19 cellular contexts compared by ENCODE assay signal in genomic region chrX:152896450-152896849, GRCh38. TPM values are rescaled to one million over a fixed set of nuclear protein-coding genes. Genes with fewer than 3 reads are reported as not detected.
DNase-seq lines count a peak whose midpoint lies in the region; ATAC-seq and TF ChIP-seq lines count a peak whose summit lies in the region.
"Had no signal": no experiment of that assay in that cellular context is flagged by ENCODE, and none has a peak within 500 bp of the region (broad histone marks: within the 10 kb centered on the region; RNA-seq: fewer than 3 reads in every experiment).

No MANE protein-coding gene starts in this region.

- in situ Hi-C loops in IMR-90 (cut with MboI; ENCODE audit: low sequenced_read_pairs): no loop called here
- in situ Hi-C loops in brain microvascular endothelial cell (cut with HindIII; ENCODE audit: low pct_ligation_motif_present, low sequenced_read_pairs): no loop called here

- DNase-seq in IMR-90: no peak
- DNase-seq in brain microvascular endothelial cell: peak; percentile 16
- no peak for DNase-seq in memory B cell (ENCODE audit: low spot score in 2 of 2)
- DNase-seq in posterior vena cava (ENCODE audit: low spot score): no peak
- DNase-seq in ecto neural progenitor cell (ENCODE audit: low spot score): no peak
- no peak for DNase-seq in activated naive CD8-positive, alpha-beta T cell treated with anti-CD3 and anti-CD28 coated beads for 36 hours
- DNase-seq: BE2C; foreskin melanocyte; GF-D8; NCI-H1930; NCI-H748 treated with DMSO at 0.1 percent for 48 hours; SHP77; stimulated activated naive CD4-positive, alpha-beta T cell treated with Interleukin-2 at 50 U/mL for 16 hours had no signal

- no peak overlapping the region for H2BK120ac ChIP-seq in IMR-90 (ENCODE audit: low read depth, low read length)

- H4K8ac ChIP-seq in IMR-90 (ENCODE audit: low read depth in 2 of 2, low read length in 2 of 2): no peak overlapping the region

- H3K14ac ChIP-seq in IMR-90 (replicated peaks; ENCODE audit: low read depth, low read length): no peak overlapping the region

- no peak overlapping the region for H3K4me3 ChIP-seq in BLaER1 treated with 17β-estradiol and CSF1 and Interleukin-3, amounts not matched to agents 10 nM and 100 nM
- H3K4me3 ChIP-seq in IMR-90 (ENCODE audit: insufficient read depth, low read depth, low read length) (no peak overlapping the region), brain microvascular endothelial cell (ENCODE audit: low read depth, low read length) (no peak overlapping the region)
- H3K4me3 ChIP-seq: colonic mucosa had no signal

- dilution Hi-C loops in IMR-90 (cut with HindIII; ENCODE audit: low sequenced_read_pairs, unreplicated experiment): no loop called here

- POLR2A ChIA-PET in IMR-90 (lab: Charles Lee; ENCODE audit: unreplicated experiment): no interaction called here

- no peaks in the 10 kb centered on the region for H3K79me1 ChIP-seq in IMR-90 (ENCODE audit: low read depth in 1 of 2, low read length in 2 of 2)

- no peak overlapping the region for H3K9ac ChIP-seq in BLaER1 treated with 17β-estradiol and CSF1 and Interleukin-3, amounts not matched to agents 10 nM and 100 nM
- no peak overlapping the region for H3K9ac ChIP-seq in IMR-90 (ENCODE audit: low read depth, low read length)

- BruUV-seq in IMR-90 (replicated peaks; lab: Mats Ljungman, UMichigan): no TSS peak

- peak overlapping the region; percentile 32 to 75 (median 59) for H3K4me2 ChIP-seq in BLaER1 treated with 17β-estradiol and CSF1 and Interleukin-3, amounts not matched to agents 10 nM and 100 nM
- H3K4me2 ChIP-seq in IMR-90 (ENCODE audit: low read depth, low read length): no peak overlapping the region

- no peak for TF ChIP-seq RAD21 in IMR-90 (IDR thresholded peaks at IDR 0.05; ENCODE audit: low read length)

- no peak overlapping the region for H2BK15ac ChIP-seq in IMR-90 (ENCODE audit: low read depth, low read length)

- no peak overlapping the region for H2AFZ ChIP-seq in IMR-90 (replicated peaks; ENCODE audit: low read length, poor library complexity)

- H4K5ac ChIP-seq in IMR-90 (ENCODE audit: low read depth, low read length): no peak overlapping the region

- peaks cover 0 to 50% (median 9%) of the 10 kb centered on the region in 11 experiments; a peak in 10 of 22 replicates for H4K20me1 ChIP-seq in BLaER1 treated with 17β-estradiol and CSF1 and Interleukin-3, amounts not matched to agents 10 nM and 100 nM
- no peaks in the 10 kb centered on the region for H4K20me1 ChIP-seq in IMR-90 (ENCODE audit: insufficient read depth, low read length)

- peak overlapping the region; percentile 11 for H3K4me3 Mint-ChIP-seq in memory B cell
- no peak overlapping the region for H3K4me3 Mint-ChIP-seq in activated naive CD8-positive, alpha-beta T cell treated with anti-CD3 and anti-CD28 coated beads for 36 hours

- no peaks in the 10 kb centered on the region for H3K9me3 Mint-ChIP-seq in memory B cell
- no peaks in the 10 kb centered on the region for H3K9me3 Mint-ChIP-seq in activated naive CD8-positive, alpha-beta T cell treated with anti-CD3 and anti-CD28 coated beads for 36 hours
- H3K9me3 Mint-ChIP-seq: activated naive CD4-positive, alpha-beta T cell treated with anti-CD3 and anti-CD28 coated beads, Interleukin-2, amount 50 U/mL, for 24 hours had no signal

- no peak overlapping the region for H3K4ac ChIP-seq in IMR-90 (ENCODE audit: low read depth, low read length)

- no peak overlapping the region for H3K56ac ChIP-seq in IMR-90 (ENCODE audit: extremely low read depth, insufficient read depth, low read length)

- CTCF ChIA-PET in IMR-90 (lab: Yijun Ruan, JAX): no interaction called here

- no peaks in the 10 kb centered on the region for H3K9me1 ChIP-seq in IMR-90 (ENCODE audit: insufficient read depth, low read length)

- no peaks in the 10 kb centered on the region for H3K9me3 ChIP-seq in BLaER1 treated with 17β-estradiol and CSF1 and Interleukin-3, amounts not matched to agents 10 nM and 100 nM (replicated peaks in 1 of 11)
- peaks cover 1% of the 10 kb centered on the region; the same call in 1 of the 2 replicates for H3K9me3 ChIP-seq in IMR-90 (ENCODE audit: control insufficient read depth, insufficient read depth, low read length)
- H3K9me3 ChIP-seq: BE2C, colonic mucosa had no signal

- no peak overlapping the region for H2AK5ac ChIP-seq in IMR-90 (ENCODE audit: low read depth, low read length)

- no peak overlapping the region for H4K91ac ChIP-seq in IMR-90 (ENCODE audit: insufficient read depth, low read depth, low read length)

- H3K4me1 Mint-ChIP-seq in memory B cell: no peaks in the 10 kb centered on the region
- H3K4me1 Mint-ChIP-seq in activated naive CD8-positive, alpha-beta T cell treated with anti-CD3 and anti-CD28 coated beads for 36 hours: no peaks in the 10 kb centered on the region

- peak overlapping the region; percentile 15 for H2AK9ac ChIP-seq in IMR-90 (replicated peaks; ENCODE audit: low read depth, low read length, poor library complexity)

- no peaks in the 10 kb centered on the region for H3K36me3 ChIP-seq in BLaER1 treated with 17β-estradiol and CSF1 and Interleukin-3, amounts not matched to agents 10 nM and 100 nM
- H3K36me3 ChIP-seq in IMR-90 (ENCODE audit: control insufficient read depth, insufficient read depth, low read length) (no peaks in the 10 kb centered on the region), brain microvascular endothelial cell (replicated peaks) (no peaks in the 10 kb centered on the region)
- H3K36me3 ChIP-seq: BE2C, colonic mucosa had no signal

- intact Hi-C loops in IMR-90 (cut with micrococcal nuclease): no loop called here
- intact Hi-C loops in posterior vena cava (cut with DNase I): no loop called here

- H3K18ac ChIP-seq in IMR-90 (ENCODE audit: low read depth, low read length): no peak overlapping the region

- peaks cover 20% of the 10 kb centered on the region for H3K27me3 Mint-ChIP-seq in memory B cell
- H3K27me3 Mint-ChIP-seq in activated naive CD8-positive, alpha-beta T cell treated with anti-CD3 and anti-CD28 coated beads for 36 hours: peaks cover 14% of the 10 kb centered on the region

- H3K27me3 ChIP-seq in BLaER1 treated with 17β-estradiol and CSF1 and Interleukin-3, amounts not matched to agents 10 nM and 100 nM: peaks cover 78 to 100% (median 99%) of the 10 kb centered on the region in 11 experiments
- peaks cover 12% of the 10 kb centered on the region; the same call in 1 of the 2 replicates for H3K27me3 ChIP-seq in IMR-90 (ENCODE audit: control insufficient read depth, insufficient read depth, low read length)
- H3K27me3 ChIP-seq in brain microvascular endothelial cell (replicated peaks): no peaks in the 10 kb centered on the region
- H3K27me3 ChIP-seq: BE2C, colonic mucosa had no signal

- peaks cover 21 to 30% (median 23%) of the 10 kb centered on the region in 10 experiments for H3K4me1 ChIP-seq in BLaER1 treated with 17β-estradiol and CSF1 and Interleukin-3, amounts not matched to agents 10 nM and 100 nM
- no peaks in the 10 kb centered on the region for H3K4me1 ChIP-seq in IMR-90 (ENCODE audit: control insufficient read depth, insufficient read depth, low read length)
- H3K4me1 ChIP-seq: BE2C, colonic mucosa had no signal

- no peak overlapping the region; a peak in 1 of 22 replicates for H3K27ac ChIP-seq in BLaER1 treated with 17β-estradiol and CSF1 and Interleukin-3, amounts not matched to agents 10 nM and 100 nM
- H3K27ac ChIP-seq in IMR-90 (ENCODE audit: insufficient read depth, low read length): no peak overlapping the region
- H3K27ac ChIP-seq in brain microvascular endothelial cell: no peak overlapping the region
- H3K27ac ChIP-seq: colonic mucosa, VCaP had no signal

- H2BK5ac ChIP-seq in IMR-90 (ENCODE audit: low read depth, low read length, poor library complexity, severe bottlenecking): no peak overlapping the region

- TF ChIP-seq POLR2A in IMR-90 (IDR thresholded peaks at IDR 0.05; ENCODE audit: low read depth, low read length): no peak

- H3K27ac Mint-ChIP-seq in memory B cell: no peak overlapping the region
- H3K27ac Mint-ChIP-seq in activated naive CD8-positive, alpha-beta T cell treated with anti-CD3 and anti-CD28 coated beads for 36 hours: no peak overlapping the region
- H3K27ac Mint-ChIP-seq: activated naive CD4-positive, alpha-beta T cell treated with anti-CD3 and anti-CD28 coated beads, Interleukin-2, amount 50 U/mL, for 24 hours had no signal

- TF ChIP-seq CTCF in IMR-90 (conservative IDR thresholded peaks at IDR 0.05; ENCODE audit: low read depth, low read length): no peak
- TF ChIP-seq CTCF in brain microvascular endothelial cell (IDR thresholded peaks at IDR 0.05; ENCODE audit: low read depth, low read length, missing control alignments): no peak

- 76% methylated on average over 2 of the region's 8 CpGs; no CpG with 5 or more reads in 1 of the 2 experiments for WGBS in IMR-90 (ENCODE audit: extremely low coverage in 2 of 2, insufficient read length in 1 of 2), 2 experiments

- H3K23ac ChIP-seq in IMR-90 (ENCODE audit: low read depth, low read length): no peak overlapping the region

- ATAC-seq in IMR-90 (ENCODE audit: low read depth): no peak
- no peak for ATAC-seq in memory B cell (ENCODE audit: low read depth)
- no peak for ATAC-seq in HG03442 (IDR thresholded peaks at IDR 0.05; ENCODE audit: unreplicated experiment)
- ATAC-seq: sciatic nerve had no signal

- no peak overlapping the region for H2BK20ac ChIP-seq in IMR-90 (ENCODE audit: low read depth, low read length)

- H3K36me3 Mint-ChIP-seq in memory B cell: no peaks in the 10 kb centered on the region
- no peaks in the 10 kb centered on the region for H3K36me3 Mint-ChIP-seq in activated naive CD8-positive, alpha-beta T cell treated with anti-CD3 and anti-CD28 coated beads for 36 hours
- H3K36me3 Mint-ChIP-seq: activated naive CD4-positive, alpha-beta T cell treated with anti-CD3 and anti-CD28 coated beads, Interleukin-2, amount 50 U/mL, for 24 hours had no signal

TF ChIP-seq in IMR-90, 13 proteins besides CTCF, POLR2A, EP300 and RAD21 (continues in another document):
- TF ChIP-seq USF2 (IDR thresholded peaks at IDR 0.05; ENCODE audit: low read depth, low read length): no peak

RNA-seq across cellular contexts. Expression of gene ZNF185, which starts 1.4 kb away (rescaled TPM):
- total RNA-seq in IMR-90 (2012; rRNA removed): 3.2 and 3.6 TPM in 2 replicates
- polyA plus RNA-seq in IMR-90 (2012; rRNA removed): 6.2 and 6.3 TPM in 2 replicates
- 3.6 and 4.0 TPM in 2 replicates for polyA plus RNA-seq in IMR-90 (2012; cell fraction: cytosol; rRNA removed)
- polyA plus RNA-seq in IMR-90 (2012; cell fraction: nucleus; rRNA removed; ENCODE audit: low replicate concordance): 12.5 and 15.9 TPM in 2 replicates
- total RNA-seq in posterior vena cava: 1 to 10 TPM; 2.8 to 7.9 TPM
- 1 to 10 TPM; 1.3 to 1.5 TPM for total RNA-seq in activated naive CD8-positive, alpha-beta T cell treated with anti-CD3 and anti-CD28 coated beads for 36 hours
